In the genomic region with DNA sequence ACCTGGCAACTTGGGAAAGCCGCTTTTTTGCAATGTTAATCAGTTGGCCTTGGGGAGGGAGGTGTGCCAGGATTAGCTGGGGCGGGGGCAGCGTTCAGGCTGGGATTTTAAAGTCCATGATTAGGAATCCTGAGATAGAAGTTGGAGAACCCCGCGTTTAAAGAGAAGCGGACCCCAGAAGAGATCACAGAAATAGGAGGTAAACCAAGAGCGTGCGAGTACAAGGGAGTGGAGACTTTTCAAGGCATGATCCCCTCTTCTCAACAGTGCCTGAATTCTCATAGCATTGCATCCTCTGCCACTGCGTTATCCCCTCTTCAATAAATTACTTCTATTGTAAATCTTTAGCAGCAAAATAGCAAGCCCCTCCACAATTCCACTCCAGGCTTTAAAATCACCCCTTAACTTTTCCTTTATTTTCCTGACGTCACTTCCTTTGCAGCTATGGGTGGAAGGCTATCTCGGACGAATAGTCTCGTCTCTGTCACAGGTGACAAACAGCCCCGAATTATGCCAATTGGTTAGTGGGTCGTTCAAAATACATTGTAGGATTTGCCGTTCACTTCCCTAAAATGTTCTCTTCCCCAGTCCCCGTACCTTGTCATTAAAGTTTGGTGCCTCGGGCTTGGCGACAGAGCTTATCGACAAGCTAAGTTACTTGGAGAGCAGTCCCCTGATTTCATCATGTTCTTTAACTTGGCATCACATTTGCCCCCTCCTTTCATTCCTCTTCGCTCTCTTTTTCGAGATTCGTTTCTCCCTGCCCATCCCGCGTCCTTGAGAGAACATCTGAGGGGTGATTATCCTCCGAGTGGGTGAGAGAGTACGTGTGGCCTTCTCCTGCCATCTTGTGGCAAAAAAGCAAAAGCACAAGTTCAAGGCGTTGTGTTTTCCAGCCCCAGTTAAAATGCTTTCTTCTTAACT, we compare ENCODE assay signal across 1 cellular context.
TF ChIP-seq lines count a peak whose summit lies in the region.

No MANE protein-coding gene starts in this region.

TF ChIP-seq in K562, 482 proteins besides CTCF, POLR2A, EP300 and RAD21 (continued from another document and continues in another):
- TF ChIP-seq GTF3C2 (IDR thresholded peaks at IDR 0.05; ENCODE audit: borderline replicate concordance, extremely low read depth, insufficient read length) (no peak), PBX2 (CRISPR knock-in tag; IDR thresholded peaks at IDR 0.05; ENCODE audit: low read depth) (no peak), PBX2 (tag; conservative IDR thresholded peaks at IDR 0.05; ENCODE audit: low read depth) (no peak), HMG20A (CRISPR knock-in tag; conservative IDR thresholded peaks at IDR 0.05) (no peak), TARDBP (IDR thresholded peaks at IDR 0.05) (no peak; the same call in 1 of the 2 replicates), ZNF347 (CRISPR knock-in tag; IDR thresholded peaks at IDR 0.05; ENCODE audit: low read depth) (no peak), SMARCA4 (IDR thresholded peaks at IDR 0.05) (peak; percentile 64), ZNF699 (CRISPR knock-in tag; IDR thresholded peaks at IDR 0.05; ENCODE audit: insufficient replicate concordance) (no peak), U2AF2 (optimal IDR thresholded peaks at IDR 0.05; ENCODE audit: low read depth, low read length) (no peak), DACH1 (IDR thresholded peaks at IDR 0.05; ENCODE audit: partially characterized antibody) (no peak), NCOA6 (IDR thresholded peaks at IDR 0.05) (no peak), TCFL5 (CRISPR knock-in tag; conservative IDR thresholded peaks at IDR 0.05) (no peak), RBFOX2 (IDR thresholded peaks at IDR 0.05; ENCODE audit: low read depth, low read length) (peak; percentile 72), SMAD2 (IDR thresholded peaks at IDR 0.05; ENCODE audit: low read depth, low read length) (no peak), MECOM (CRISPR knock-in tag; IDR thresholded peaks at IDR 0.05) (peak; percentile 65; the same call in 1 of the 2 replicates), LCOR (CRISPR knock-in tag; IDR thresholded peaks at IDR 0.05) (no peak), TAF9B (IDR thresholded peaks at IDR 0.05; ENCODE audit: partially characterized antibody) (peak; percentile 27), ZFP36 (IDR thresholded peaks at IDR 0.05; ENCODE audit: low read depth, low read length, partially characterized antibody) (peak; percentile 30), SMAD1 (IDR thresholded peaks at IDR 0.05; ENCODE audit: low read depth, low read length, partially characterized antibody) (no peak), MCM3 (IDR thresholded peaks at IDR 0.05) (no peak), RFX1 (IDR thresholded peaks at IDR 0.05) (no peak), CHD2 (IDR thresholded peaks at IDR 0.05; ENCODE audit: low read depth, low read length) (no peak), ZNF217 (CRISPR knock-in tag; IDR thresholded peaks at IDR 0.05) (no peak), ZNF324 (CRISPR knock-in tag; IDR thresholded peaks at IDR 0.05) (no peak), FOSL1 (tag; conservative IDR thresholded peaks at IDR 0.05) (no peak), BRF2 (IDR thresholded peaks at IDR 0.05; ENCODE audit: borderline replicate concordance, insufficient read depth, insufficient read length) (no peak), ETS2 (tag; IDR thresholded peaks at IDR 0.05; ENCODE audit: borderline replicate concordance, poor library complexity, severe bottlenecking) (no peak), ZMIZ1 (IDR thresholded peaks at IDR 0.05; ENCODE audit: low read depth in 2 of 2, low read length in 2 of 2) (no peak)
- TF ChIP-seq, protein P1, sequence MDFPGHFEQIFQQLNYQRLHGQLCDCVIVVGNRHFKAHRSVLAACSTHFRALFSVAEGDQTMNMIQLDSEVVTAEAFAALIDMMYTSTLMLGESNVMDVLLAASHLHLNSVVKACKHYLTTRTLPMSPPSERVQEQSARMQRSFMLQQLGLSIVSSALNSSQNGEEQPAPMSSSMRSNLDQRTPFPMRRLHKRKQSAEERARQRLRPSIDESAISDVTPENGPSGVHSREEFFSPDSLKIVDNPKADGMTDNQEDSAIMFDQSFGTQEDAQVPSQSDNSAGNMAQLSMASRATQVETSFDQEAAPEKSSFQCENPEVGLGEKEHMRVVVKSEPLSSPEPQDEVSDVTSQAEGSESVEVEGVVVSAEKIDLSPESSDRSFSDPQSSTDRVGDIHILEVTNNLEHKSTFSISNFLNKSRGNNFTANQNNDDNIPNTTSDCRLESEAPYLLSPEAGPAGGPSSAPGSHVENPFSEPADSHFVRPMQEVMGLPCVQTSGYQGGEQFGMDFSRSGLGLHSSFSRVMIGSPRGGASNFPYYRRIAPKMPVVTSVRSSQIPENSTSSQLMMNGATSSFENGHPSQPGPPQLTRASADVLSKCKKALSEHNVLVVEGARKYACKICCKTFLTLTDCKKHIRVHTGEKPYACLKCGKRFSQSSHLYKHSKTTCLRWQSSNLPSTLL (IDR thresholded peaks at IDR 0.05): peak; percentile 71; the same call in 1 of the 2 replicates
- TF ChIP-seq, protein P2, sequence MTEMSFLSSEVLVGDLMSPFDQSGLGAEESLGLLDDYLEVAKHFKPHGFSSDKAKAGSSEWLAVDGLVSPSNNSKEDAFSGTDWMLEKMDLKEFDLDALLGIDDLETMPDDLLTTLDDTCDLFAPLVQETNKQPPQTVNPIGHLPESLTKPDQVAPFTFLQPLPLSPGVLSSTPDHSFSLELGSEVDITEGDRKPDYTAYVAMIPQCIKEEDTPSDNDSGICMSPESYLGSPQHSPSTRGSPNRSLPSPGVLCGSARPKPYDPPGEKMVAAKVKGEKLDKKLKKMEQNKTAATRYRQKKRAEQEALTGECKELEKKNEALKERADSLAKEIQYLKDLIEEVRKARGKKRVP (CRISPR knock-in tag; IDR thresholded peaks at IDR 0.05): no peak
- TF ChIP-seq, protein P3, sequence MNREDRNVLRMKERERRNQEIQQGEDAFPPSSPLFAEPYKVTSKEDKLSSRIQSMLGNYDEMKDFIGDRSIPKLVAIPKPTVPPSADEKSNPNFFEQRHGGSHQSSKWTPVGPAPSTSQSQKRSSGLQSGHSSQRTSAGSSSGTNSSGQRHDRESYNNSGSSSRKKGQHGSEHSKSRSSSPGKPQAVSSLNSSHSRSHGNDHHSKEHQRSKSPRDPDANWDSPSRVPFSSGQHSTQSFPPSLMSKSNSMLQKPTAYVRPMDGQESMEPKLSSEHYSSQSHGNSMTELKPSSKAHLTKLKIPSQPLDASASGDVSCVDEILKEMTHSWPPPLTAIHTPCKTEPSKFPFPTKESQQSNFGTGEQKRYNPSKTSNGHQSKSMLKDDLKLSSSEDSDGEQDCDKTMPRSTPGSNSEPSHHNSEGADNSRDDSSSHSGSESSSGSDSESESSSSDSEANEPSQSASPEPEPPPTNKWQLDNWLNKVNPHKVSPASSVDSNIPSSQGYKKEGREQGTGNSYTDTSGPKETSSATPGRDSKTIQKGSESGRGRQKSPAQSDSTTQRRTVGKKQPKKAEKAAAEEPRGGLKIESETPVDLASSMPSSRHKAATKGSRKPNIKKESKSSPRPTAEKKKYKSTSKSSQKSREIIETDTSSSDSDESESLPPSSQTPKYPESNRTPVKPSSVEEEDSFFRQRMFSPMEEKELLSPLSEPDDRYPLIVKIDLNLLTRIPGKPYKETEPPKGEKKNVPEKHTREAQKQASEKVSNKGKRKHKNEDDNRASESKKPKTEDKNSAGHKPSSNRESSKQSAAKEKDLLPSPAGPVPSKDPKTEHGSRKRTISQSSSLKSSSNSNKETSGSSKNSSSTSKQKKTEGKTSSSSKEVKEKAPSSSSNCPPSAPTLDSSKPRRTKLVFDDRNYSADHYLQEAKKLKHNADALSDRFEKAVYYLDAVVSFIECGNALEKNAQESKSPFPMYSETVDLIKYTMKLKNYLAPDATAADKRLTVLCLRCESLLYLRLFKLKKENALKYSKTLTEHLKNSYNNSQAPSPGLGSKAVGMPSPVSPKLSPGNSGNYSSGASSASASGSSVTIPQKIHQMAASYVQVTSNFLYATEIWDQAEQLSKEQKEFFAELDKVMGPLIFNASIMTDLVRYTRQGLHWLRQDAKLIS (CRISPR knock-in tag; IDR thresholded peaks at IDR 0.05): peak; percentile 47; the same call in 1 of the 2 replicates
- TF ChIP-seq, protein P4, sequence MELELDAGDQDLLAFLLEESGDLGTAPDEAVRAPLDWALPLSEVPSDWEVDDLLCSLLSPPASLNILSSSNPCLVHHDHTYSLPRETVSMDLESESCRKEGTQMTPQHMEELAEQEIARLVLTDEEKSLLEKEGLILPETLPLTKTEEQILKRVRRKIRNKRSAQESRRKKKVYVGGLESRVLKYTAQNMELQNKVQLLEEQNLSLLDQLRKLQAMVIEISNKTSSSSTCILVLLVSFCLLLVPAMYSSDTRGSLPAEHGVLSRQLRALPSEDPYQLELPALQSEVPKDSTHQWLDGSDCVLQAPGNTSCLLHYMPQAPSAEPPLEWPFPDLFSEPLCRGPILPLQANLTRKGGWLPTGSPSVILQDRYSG (tag; conservative IDR thresholded peaks at IDR 0.05; ENCODE audit: low read depth): no peak
- TF ChIP-seq, protein P5, sequence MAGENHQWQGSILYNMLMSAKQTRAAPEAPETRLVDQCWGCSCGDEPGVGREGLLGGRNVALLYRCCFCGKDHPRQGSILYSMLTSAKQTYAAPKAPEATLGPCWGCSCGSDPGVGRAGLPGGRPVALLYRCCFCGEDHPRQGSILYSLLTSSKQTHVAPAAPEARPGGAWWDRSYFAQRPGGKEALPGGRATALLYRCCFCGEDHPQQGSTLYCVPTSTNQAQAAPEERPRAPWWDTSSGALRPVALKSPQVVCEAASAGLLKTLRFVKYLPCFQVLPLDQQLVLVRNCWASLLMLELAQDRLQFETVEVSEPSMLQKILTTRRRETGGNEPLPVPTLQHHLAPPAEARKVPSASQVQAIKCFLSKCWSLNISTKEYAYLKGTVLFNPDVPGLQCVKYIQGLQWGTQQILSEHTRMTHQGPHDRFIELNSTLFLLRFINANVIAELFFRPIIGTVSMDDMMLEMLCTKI (IDR thresholded peaks at IDR 0.05; ENCODE audit: partially characterized antibody): no peak
